In the genomic region with DNA sequence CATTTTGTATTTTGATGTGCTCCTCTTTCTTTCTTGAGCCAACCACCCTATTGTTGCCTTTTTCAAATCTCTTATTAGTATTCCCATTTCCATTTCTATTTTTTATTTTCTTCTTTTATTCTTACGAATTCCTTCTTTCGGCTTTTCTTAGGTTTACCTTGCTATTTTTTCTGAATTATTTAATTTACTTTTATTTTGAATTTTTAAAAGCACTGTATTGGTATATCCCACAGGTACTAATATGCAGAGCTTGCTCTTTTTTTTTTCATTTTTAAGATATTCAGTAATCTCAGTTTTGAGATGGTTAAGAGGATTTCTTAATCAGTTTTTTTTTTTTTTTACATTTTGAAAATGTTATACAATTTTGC, we compare ENCODE assay signal across 8 cellular contexts. TPM values are rescaled to one million over a fixed set of nuclear protein-coding genes. Genes with fewer than 3 reads are reported as not detected.
DNase-seq lines count a peak whose midpoint lies in the region; ATAC-seq, FAIRE-seq and TF ChIP-seq lines count a peak whose summit lies in the region.

No MANE protein-coding gene starts in this region.

- DNase-seq in DND-41 (no peak), RCC 7860 (ENCODE audit: low spot score) (no peak), esophagus muscularis mucosa (ENCODE audit: extremely low spot score) (no peak), DMS 273 (lab: John Stamatoyannopoulos, UW; ENCODE audit: unreplicated experiment) (no peak), NAMALWA (ENCODE audit: low spot score) (no peak)

- H3K27ac ChIP-seq in DND-41 (ENCODE audit: low read length) = no peak overlapping the region
- peak overlapping the region; percentile 71 to 86 (median 80) for H3K27ac ChIP-seq in esophagus muscularis mucosa (replicated peaks in 1 of 4)
- peak overlapping the region; percentile 84 for H3K27ac ChIP-seq in parathyroid adenoma

- H4K20me1 ChIP-seq in DND-41 (ENCODE audit: insufficient read depth, low read length) = no peaks in the 10 kb centered on the region

- H3K4me1 ChIP-seq in DND-41 (ENCODE audit: insufficient read depth, low read length) = peaks cover 14% of the 10 kb centered on the region; the same call in 1 of the 2 replicates
- H3K4me1 ChIP-seq in esophagus muscularis mucosa = peaks cover 15 to 33% (median 22%) of the 10 kb centered on the region in 4 donors
- peaks cover 5% of the 10 kb centered on the region for H3K4me1 ChIP-seq in parathyroid adenoma

- H3K9me3 ChIP-seq in DND-41 (ENCODE audit: insufficient read depth, low read length, severe bottlenecking) = peaks cover 18% of the 10 kb centered on the region
- H3K9me3 ChIP-seq in esophagus muscularis mucosa = peaks cover 0 to 15% (median 6%) of the 10 kb centered on the region in 4 donors
- H3K9me3 ChIP-seq in parathyroid adenoma (ENCODE audit: control insufficient read depth, low read length) = no peaks in the 10 kb centered on the region

- H3K79me2 ChIP-seq in DND-41 (ENCODE audit: insufficient read depth, low read length) (no peaks in the 10 kb centered on the region), parathyroid adenoma (no peaks in the 10 kb centered on the region)

- H3K4me2 ChIP-seq in DND-41 (ENCODE audit: insufficient read depth, low read length) = peak overlapping the region; percentile 82; the same call in 1 of the 2 replicates
- peak overlapping the region; percentile 89 for H3K4me2 ChIP-seq in parathyroid adenoma (ENCODE audit: low read length)

- H3K9ac ChIP-seq in DND-41 (ENCODE audit: low read depth, low read length) = no peak overlapping the region
- H3K9ac ChIP-seq in parathyroid adenoma = no peak overlapping the region

- H2AFZ ChIP-seq in DND-41 (ENCODE audit: low read depth, low read length) (no peak overlapping the region), parathyroid adenoma (peak overlapping the region; percentile 99)

- TF ChIP-seq EP300 in esophagus muscularis mucosa (IDR thresholded peaks at IDR 0.05) = no peak

- WGBS in esophagus muscularis mucosa = 96% methylated on average over 2 of the region's 2 CpGs

- H3K36me3 ChIP-seq in DND-41 (ENCODE audit: insufficient read depth, low read length) (no peaks in the 10 kb centered on the region), esophagus muscularis mucosa (peaks cover 0 to 2% (median 0%) of the 10 kb centered on the region in 4 donors), parathyroid adenoma (ENCODE audit: control insufficient read depth, insufficient read depth, low read length) (no peaks in the 10 kb centered on the region)

- H3K27me3 ChIP-seq in DND-41 (ENCODE audit: insufficient read depth, low read length, poor library complexity) (peaks cover 20% of the 10 kb centered on the region), esophagus muscularis mucosa (no peaks in the 10 kb centered on the region), parathyroid adenoma (ENCODE audit: control insufficient read depth, insufficient read depth, low read length) (no peaks in the 10 kb centered on the region)

- FAIRE-seq in RCC 7860 (lab: Jason Lieb, UNC) = peak; percentile 49

- no peak for ATAC-seq in DND-41 (ENCODE audit: insufficient read depth, low read depth)
- ATAC-seq in HG02759 (IDR thresholded peaks at IDR 0.05; ENCODE audit: unreplicated experiment) = no peak
- no peak for ATAC-seq in GM19463 (IDR thresholded peaks at IDR 0.05; ENCODE audit: unreplicated experiment)

- peak overlapping the region in 1 of 2 experiments; percentile 62; a peak in 1 of 4 replicates for H3K4me3 ChIP-seq in DND-41 (ENCODE audit: low read depth in 1 of 2, low read length in 2 of 2)
- peak overlapping the region; percentile 71 to 88 (median 79) for H3K4me3 ChIP-seq in esophagus muscularis mucosa
- peak overlapping the region; percentile 96 for H3K4me3 ChIP-seq in parathyroid adenoma (ENCODE audit: low read depth, low read length)

- TF ChIP-seq POLR2A in esophagus muscularis mucosa (IDR thresholded peaks at IDR 0.05; ENCODE audit: low read depth) = no peak

- TF ChIP-seq CTCF in DND-41 (IDR thresholded peaks at IDR 0.05; ENCODE audit: borderline replicate concordance, extremely low read depth, low read length, poor library complexity, severe bottlenecking) = no peak
- no peak for TF ChIP-seq CTCF in esophagus muscularis mucosa (IDR thresholded peaks at IDR 0.05)
- no peak for TF ChIP-seq CTCF in parathyroid adenoma (IDR thresholded peaks at IDR 0.05)

- intact Hi-C loops in esophagus muscularis mucosa (cut with DNase I) = no loop called here

RNA-seq across cellular contexts. Expression of gene MCF2L2, which starts 18.4 kb away (rescaled TPM):
- total RNA-seq in esophagus muscularis mucosa = 1 to 10 TPM in 3 of 4 donors, under 1 TPM in 1; 0.99 to 3.3 (median 1.3) TPM
